In genomic region chr10:118595598-118596425, GRCh38 we compare ENCODE assay signal across 1 cellular context.
TF ChIP-seq lines count a peak whose summit lies in the region.

TSS of gene PRLHR (minus strand) at chr10:118595648. CDS start at chr10:118595244, 404 bp downstream.

TF ChIP-seq in HepG2, 621 proteins besides CTCF, POLR2A, EP300 and RAD21 (continued from another document and continues in another):
- 0 out of 2 replicates have a peak, but pooled peaks have one; percentile 25 for TF ChIP-seq ZHX1 (CRISPR knock-in tag; IDR thresholded peaks at IDR 0.05; ENCODE audit: low read depth)
- no peak for TF ChIP-seq TBX2 (CRISPR knock-in tag; IDR thresholded peaks at IDR 0.05; ENCODE audit: borderline replicate concordance)
- no peak for TF ChIP-seq BCL3 (CRISPR knock-in tag; IDR thresholded peaks at IDR 0.05)
- TF ChIP-seq SRSF1 (optimal IDR thresholded peaks at IDR 0.05; ENCODE audit: low read depth, low read length), result no peak
- no peak for TF ChIP-seq GABPA (IDR thresholded peaks at IDR 0.05; ENCODE audit: low read depth, low read length)
- TF ChIP-seq GABPA (CRISPR knock-in tag; IDR thresholded peaks at IDR 0.05; ENCODE audit: low read depth), result no peak
- 0 out of 2 replicates have a peak, but pooled peaks have one; percentile 31 for TF ChIP-seq ATF2 (CRISPR knock-in tag; IDR thresholded peaks at IDR 0.05)
- no peak for TF ChIP-seq PHF8 (CRISPR knock-in tag; IDR thresholded peaks at IDR 0.05)
- TF ChIP-seq ATF5 (CRISPR knock-in tag; IDR thresholded peaks at IDR 0.05; ENCODE audit: low read depth), result no peak
- no peak for TF ChIP-seq ZKSCAN5 (CRISPR knock-in tag; IDR thresholded peaks at IDR 0.05)
- TF ChIP-seq KIAA2018 (CRISPR knock-in tag; IDR thresholded peaks at IDR 0.05; ENCODE audit: borderline replicate concordance), result no peak
- no peak for TF ChIP-seq ZNF260 (CRISPR knock-in tag; IDR thresholded peaks at IDR 0.05; ENCODE audit: borderline replicate concordance, low read depth)
- TF ChIP-seq HOXA9 (CRISPR knock-in tag; IDR thresholded peaks at IDR 0.05; ENCODE audit: borderline replicate concordance), result no peak
- TF ChIP-seq THAP11 (CRISPR knock-in tag; IDR thresholded peaks at IDR 0.05), result 0 out of 2 replicates have a peak, but pooled peaks have one; percentile 14
- TF ChIP-seq SETDB1 (CRISPR knock-in tag; IDR thresholded peaks at IDR 0.05; ENCODE audit: borderline replicate concordance), result no peak
- TF ChIP-seq ZNF761 (CRISPR knock-in tag; conservative IDR thresholded peaks at IDR 0.05), result no peak
- peak; percentile 75; the same call in 1 of the 2 replicates for TF ChIP-seq NFKB2 (CRISPR knock-in tag; IDR thresholded peaks at IDR 0.05; ENCODE audit: borderline replicate concordance)
- no peak for TF ChIP-seq ZNF512 (CRISPR knock-in tag; IDR thresholded peaks at IDR 0.05)
- TF ChIP-seq SSRP1 (CRISPR knock-in tag; IDR thresholded peaks at IDR 0.05), result no peak
- no peak for TF ChIP-seq RFXANK (CRISPR knock-in tag; IDR thresholded peaks at IDR 0.05)
- no peak for TF ChIP-seq ZNF556 (CRISPR knock-in tag; IDR thresholded peaks at IDR 0.05; ENCODE audit: borderline replicate concordance)
- TF ChIP-seq ZNF3 (CRISPR knock-in tag; IDR thresholded peaks at IDR 0.05), result no peak
- no peak for TF ChIP-seq ZKSCAN8 (CRISPR knock-in tag; IDR thresholded peaks at IDR 0.05; ENCODE audit: borderline replicate concordance)
- peak; percentile 56; the same call in 1 of the 2 replicates for TF ChIP-seq ZBTB44 (CRISPR knock-in tag; IDR thresholded peaks at IDR 0.05)
- no peak for TF ChIP-seq ZNF660 (CRISPR knock-in tag; IDR thresholded peaks at IDR 0.05; ENCODE audit: borderline replicate concordance, low read depth)
- peak; percentile 53; the same call in 1 of the 2 replicates for TF ChIP-seq ATF7-NPFF (CRISPR knock-in tag; IDR thresholded peaks at IDR 0.05; ENCODE audit: low read depth)
- TF ChIP-seq E2F5 (CRISPR knock-in tag; conservative IDR thresholded peaks at IDR 0.05), result no peak; the same call in 1 of the 2 replicates
- TF ChIP-seq KMT2A (CRISPR knock-in tag; IDR thresholded peaks at IDR 0.05), result no peak
- TF ChIP-seq FOXJ3 (CRISPR knock-in tag; IDR thresholded peaks at IDR 0.05; ENCODE audit: borderline replicate concordance), result no peak
- TF ChIP-seq KDM2A (CRISPR knock-in tag; IDR thresholded peaks at IDR 0.05; ENCODE audit: borderline replicate concordance, low read depth), result peak; percentile 58; the same call in 1 of the 2 replicates
- TF ChIP-seq NFE2 (CRISPR knock-in tag; IDR thresholded peaks at IDR 0.05), result no peak
- 0 out of 2 replicates have a peak, but pooled peaks have one; percentile 37 for TF ChIP-seq ZNF501 (CRISPR knock-in tag; IDR thresholded peaks at IDR 0.05)
- TF ChIP-seq FOXA3 (CRISPR knock-in tag; IDR thresholded peaks at IDR 0.05), result no peak
- TF ChIP-seq JUND (CRISPR knock-in tag; IDR thresholded peaks at IDR 0.05), result no peak
- TF ChIP-seq HNRNPLL (IDR thresholded peaks at IDR 0.05; ENCODE audit: low read depth, low read length, poor library complexity, severe bottlenecking), result no peak
- peak; percentile 63; the same call in 1 of the 2 replicates for TF ChIP-seq HES4 (CRISPR knock-in tag; IDR thresholded peaks at IDR 0.05; ENCODE audit: borderline replicate concordance)
- no peak for TF ChIP-seq ZNF329 (CRISPR knock-in tag; IDR thresholded peaks at IDR 0.05; ENCODE audit: low read depth)
- TF ChIP-seq ZNF773 (CRISPR knock-in tag; IDR thresholded peaks at IDR 0.05; ENCODE audit: borderline replicate concordance), result no peak
- TF ChIP-seq FOXC1 (CRISPR knock-in tag; IDR thresholded peaks at IDR 0.05; ENCODE audit: borderline replicate concordance), result no peak
- no peak for TF ChIP-seq MAFG (CRISPR knock-in tag; IDR thresholded peaks at IDR 0.05)
- TF ChIP-seq ZKSCAN1 (IDR thresholded peaks at IDR 0.05; ENCODE audit: low read length), result no peak
- TF ChIP-seq SMC3 (IDR thresholded peaks at IDR 0.05; ENCODE audit: low read length), result no peak
- 0 out of 2 replicates have a peak, but pooled peaks have one; percentile 42 for TF ChIP-seq AHR (CRISPR knock-in tag; IDR thresholded peaks at IDR 0.05)
- no peak for TF ChIP-seq NFYC (CRISPR knock-in tag; IDR thresholded peaks at IDR 0.05)
